Comparison of ENCODE assay signal across 21 cellular contexts in the genomic region with DNA sequence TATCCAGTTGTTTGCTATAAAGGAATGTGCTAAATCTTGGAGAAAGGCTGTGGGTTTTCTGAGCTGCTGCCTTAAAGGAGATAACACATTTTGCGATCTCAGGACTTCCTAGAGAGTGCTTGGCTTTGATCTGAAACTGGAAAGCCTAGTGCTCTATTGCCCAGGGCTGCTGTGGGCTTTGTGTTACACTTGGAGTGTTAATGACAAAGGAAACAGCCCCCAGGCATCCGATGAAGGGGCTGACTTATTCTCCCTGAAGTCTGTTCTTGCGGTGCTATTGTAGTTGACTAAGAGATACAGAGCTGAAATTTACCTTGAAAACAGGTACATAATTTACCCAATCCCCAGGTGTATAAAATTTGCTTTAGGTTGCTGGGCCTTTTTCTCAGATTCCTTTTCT.
DNase-seq lines count a peak whose midpoint lies in the region; ATAC-seq and TF ChIP-seq lines count a peak whose summit lies in the region.
"Had no signal": no experiment of that assay in that cellular context is flagged by ENCODE, and none has a peak within 500 bp of the region (broad histone marks: within the 10 kb centered on the region; RNA-seq: fewer than 3 reads in every experiment).

No MANE protein-coding gene starts in this region.

- no peaks in the 10 kb centered on the region for H3K27me3 Mint-ChIP-seq in WTC11 (ENCODE audit: low read depth)
- H3K27me3 Mint-ChIP-seq: CD4-positive, alpha-beta memory T cell had no signal

- no peak overlapping the region for H3K9ac ChIP-seq in iPS-20b (ENCODE audit: low read depth, low read length)
- H3K9ac ChIP-seq: BLaER1 treated with 17β-estradiol and CSF1 and Interleukin-3, amounts not matched to agents 10 nM and 100 nM had no signal

- no peak overlapping the region for H3K4me3 Mint-ChIP-seq in WTC11
- no peak overlapping the region for H3K4me3 Mint-ChIP-seq in stimulated activated effector memory CD8-positive, alpha-beta T cell treated with anti-CD3 and anti-CD28 coated beads, Interleukin-12 subunit alpha, Interleukin-12 subunit beta, amount 100 ng/mL, for 72 hours
- H3K4me3 Mint-ChIP-seq: CD4-positive, alpha-beta memory T cell had no signal

- no peak for TF ChIP-seq CTCF in WTC11 (IDR thresholded peaks at IDR 0.05)
- no peak for TF ChIP-seq CTCF in lower lobe of right lung (IDR thresholded peaks at IDR 0.05)

- peaks cover 42% of the 10 kb centered on the region for H3K36me3 Mint-ChIP-seq in WTC11
- H3K36me3 Mint-ChIP-seq in stimulated activated effector memory CD8-positive, alpha-beta T cell treated with anti-CD3 and anti-CD28 coated beads, Interleukin-12 subunit alpha, Interleukin-12 subunit beta, amount 100 ng/mL, for 72 hours = peaks cover 88% of the 10 kb centered on the region

- no peak overlapping the region for H3K27ac Mint-ChIP-seq in WTC11
- H3K27ac Mint-ChIP-seq in stimulated activated effector memory CD8-positive, alpha-beta T cell treated with anti-CD3 and anti-CD28 coated beads, Interleukin-12 subunit alpha, Interleukin-12 subunit beta, amount 100 ng/mL, for 72 hours = peak overlapping the region; percentile 63

- H3K4me1 ChIP-seq in iPS-20b (ENCODE audit: insufficient read depth, low read length) (peaks cover 26% of the 10 kb centered on the region), lower lobe of right lung (no peaks in the 10 kb centered on the region)
- H3K4me1 ChIP-seq: BLaER1 treated with 17β-estradiol and CSF1 and Interleukin-3, amounts not matched to agents 10 nM and 100 nM; Caco-2 had no signal

- peaks cover 55% of the 10 kb centered on the region for H3K4me1 Mint-ChIP-seq in WTC11
- H3K4me1 Mint-ChIP-seq in stimulated activated effector memory CD8-positive, alpha-beta T cell treated with anti-CD3 and anti-CD28 coated beads, Interleukin-12 subunit alpha, Interleukin-12 subunit beta, amount 100 ng/mL, for 72 hours = peaks cover 34% of the 10 kb centered on the region

- H3K27me3 ChIP-seq in iPS-20b (ENCODE audit: insufficient read depth, low read length) (peaks cover 30% of the 10 kb centered on the region), lower lobe of right lung (ENCODE audit: low read depth) (no peaks in the 10 kb centered on the region)
- H3K27me3 ChIP-seq: BLaER1 treated with 17β-estradiol and CSF1 and Interleukin-3, amounts not matched to agents 10 nM and 100 nM; MG63 had no signal

- intact Hi-C loops in lower lobe of right lung (cut with DNase I) = no loop called here

- H3K36me3 ChIP-seq in iPS-20b (ENCODE audit: insufficient read depth, low read depth, low read length) = peaks cover 51% of the 10 kb centered on the region
- peaks cover 77% of the 10 kb centered on the region for H3K36me3 ChIP-seq in lower lobe of right lung

- CTCF ChIA-PET in WTC11 (lab: Charles Lee) = interaction anchor here (1.1 to 2.1 kb wide), 3 partner anchors 30 to 483 kb away, joined by 3 to 8 read pairs (median 4); no protein-coding TSS in a partner anchor

- H3K27ac ChIP-seq in iPS-20b (ENCODE audit: low read length) (no peak overlapping the region), lower lobe of right lung (no peak overlapping the region)
- H3K27ac ChIP-seq: BLaER1 treated with 17β-estradiol and CSF1 and Interleukin-3, amounts not matched to agents 10 nM and 100 nM had no signal

- POLR2A ChIA-PET in WTC11 (lab: Charles Lee) = interaction anchor here (0.5 to 0.8 kb wide), 3 partner anchors 12 to 200 kb away, joined by 3 to 4 read pairs (median 3); no protein-coding TSS in a partner anchor

- DNase-seq in NCI-H146 treated with DMSO at 0.1 percent for 48 hours (lab: John Stamatoyannopoulos, UW; ENCODE audit: unreplicated experiment) (peak; percentile 5), WTC11 (ENCODE audit: low spot score) (peak; percentile 29), lower lobe of right lung (no peak), DMS153 treated with DMSO at 0.1 percent for 48 hours (lab: John Stamatoyannopoulos, UW; ENCODE audit: unreplicated experiment) (no peak)
- no peak for DNase-seq in stimulated activated effector memory CD8-positive, alpha-beta T cell treated with anti-CD3 and anti-CD28 coated beads, Interleukin-12 subunit alpha, Interleukin-12 subunit beta, amount 100 ng/mL, for 72 hours (ENCODE audit: low spot score in 2 of 2)
- DNase-seq: Caco-2; CD4-positive, alpha-beta memory T cell; GDM1; GOT3; Kasumi-1; MG63; NCI-H1048; NCI-H1436; NCI-H2029; NCI-H2171; NCI-H446; NCI-H526 had no signal

- ATAC-seq in WTC11 (peak; percentile 90), lower lobe of right lung (no peak), HG02763 (IDR thresholded peaks at IDR 0.05; ENCODE audit: unreplicated experiment) (no peak)
- ATAC-seq in stimulated activated effector memory CD8-positive, alpha-beta T cell treated with anti-CD3 and anti-CD28 coated beads, Interleukin-12 subunit alpha, Interleukin-12 subunit beta, amount 100 ng/mL, for 72 hours = no peak
- ATAC-seq: Right ventricle myocardium inferior had no signal

- H3K9me3 ChIP-seq in iPS-20b (ENCODE audit: insufficient read depth, low read depth, low read length) (no peaks in the 10 kb centered on the region), lower lobe of right lung (no peaks in the 10 kb centered on the region)
- H3K9me3 ChIP-seq: BLaER1 treated with 17β-estradiol and CSF1 and Interleukin-3, amounts not matched to agents 10 nM and 100 nM; Caco-2; MG63 had no signal

- no peaks in the 10 kb centered on the region for H3K9me3 Mint-ChIP-seq in WTC11
- no peaks in the 10 kb centered on the region for H3K9me3 Mint-ChIP-seq in stimulated activated effector memory CD8-positive, alpha-beta T cell treated with anti-CD3 and anti-CD28 coated beads, Interleukin-12 subunit alpha, Interleukin-12 subunit beta, amount 100 ng/mL, for 72 hours
- H3K9me3 Mint-ChIP-seq: CD4-positive, alpha-beta memory T cell had no signal

- H3K4me3 ChIP-seq in iPS-20b (ENCODE audit: low read length) (peak overlapping the region; percentile 18; the same call in 1 of the 2 replicates), lower lobe of right lung (no peak overlapping the region)
- H3K4me3 ChIP-seq: BLaER1 treated with 17β-estradiol and CSF1 and Interleukin-3, amounts not matched to agents 10 nM and 100 nM; MG63 had no signal

TF ChIP-seq in WTC11, 78 proteins besides CTCF, POLR2A, EP300 and RAD21:
- TF ChIP-seq, protein P1, sequence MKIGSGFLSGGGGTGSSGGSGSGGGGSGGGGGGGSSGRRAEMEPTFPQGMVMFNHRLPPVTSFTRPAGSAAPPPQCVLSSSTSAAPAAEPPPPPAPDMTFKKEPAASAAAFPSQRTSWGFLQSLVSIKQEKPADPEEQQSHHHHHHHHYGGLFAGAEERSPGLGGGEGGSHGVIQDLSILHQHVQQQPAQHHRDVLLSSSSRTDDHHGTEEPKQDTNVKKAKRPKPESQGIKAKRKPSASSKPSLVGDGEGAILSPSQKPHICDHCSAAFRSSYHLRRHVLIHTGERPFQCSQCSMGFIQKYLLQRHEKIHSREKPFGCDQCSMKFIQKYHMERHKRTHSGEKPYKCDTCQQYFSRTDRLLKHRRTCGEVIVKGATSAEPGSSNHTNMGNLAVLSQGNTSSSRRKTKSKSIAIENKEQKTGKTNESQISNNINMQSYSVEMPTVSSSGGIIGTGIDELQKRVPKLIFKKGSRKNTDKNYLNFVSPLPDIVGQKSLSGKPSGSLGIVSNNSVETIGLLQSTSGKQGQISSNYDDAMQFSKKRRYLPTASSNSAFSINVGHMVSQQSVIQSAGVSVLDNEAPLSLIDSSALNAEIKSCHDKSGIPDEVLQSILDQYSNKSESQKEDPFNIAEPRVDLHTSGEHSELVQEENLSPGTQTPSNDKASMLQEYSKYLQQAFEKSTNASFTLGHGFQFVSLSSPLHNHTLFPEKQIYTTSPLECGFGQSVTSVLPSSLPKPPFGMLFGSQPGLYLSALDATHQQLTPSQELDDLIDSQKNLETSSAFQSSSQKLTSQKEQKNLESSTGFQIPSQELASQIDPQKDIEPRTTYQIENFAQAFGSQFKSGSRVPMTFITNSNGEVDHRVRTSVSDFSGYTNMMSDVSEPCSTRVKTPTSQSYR (CRISPR knock-in tag; IDR thresholded peaks at IDR 0.05) = no peak
- TF ChIP-seq, protein P2, sequence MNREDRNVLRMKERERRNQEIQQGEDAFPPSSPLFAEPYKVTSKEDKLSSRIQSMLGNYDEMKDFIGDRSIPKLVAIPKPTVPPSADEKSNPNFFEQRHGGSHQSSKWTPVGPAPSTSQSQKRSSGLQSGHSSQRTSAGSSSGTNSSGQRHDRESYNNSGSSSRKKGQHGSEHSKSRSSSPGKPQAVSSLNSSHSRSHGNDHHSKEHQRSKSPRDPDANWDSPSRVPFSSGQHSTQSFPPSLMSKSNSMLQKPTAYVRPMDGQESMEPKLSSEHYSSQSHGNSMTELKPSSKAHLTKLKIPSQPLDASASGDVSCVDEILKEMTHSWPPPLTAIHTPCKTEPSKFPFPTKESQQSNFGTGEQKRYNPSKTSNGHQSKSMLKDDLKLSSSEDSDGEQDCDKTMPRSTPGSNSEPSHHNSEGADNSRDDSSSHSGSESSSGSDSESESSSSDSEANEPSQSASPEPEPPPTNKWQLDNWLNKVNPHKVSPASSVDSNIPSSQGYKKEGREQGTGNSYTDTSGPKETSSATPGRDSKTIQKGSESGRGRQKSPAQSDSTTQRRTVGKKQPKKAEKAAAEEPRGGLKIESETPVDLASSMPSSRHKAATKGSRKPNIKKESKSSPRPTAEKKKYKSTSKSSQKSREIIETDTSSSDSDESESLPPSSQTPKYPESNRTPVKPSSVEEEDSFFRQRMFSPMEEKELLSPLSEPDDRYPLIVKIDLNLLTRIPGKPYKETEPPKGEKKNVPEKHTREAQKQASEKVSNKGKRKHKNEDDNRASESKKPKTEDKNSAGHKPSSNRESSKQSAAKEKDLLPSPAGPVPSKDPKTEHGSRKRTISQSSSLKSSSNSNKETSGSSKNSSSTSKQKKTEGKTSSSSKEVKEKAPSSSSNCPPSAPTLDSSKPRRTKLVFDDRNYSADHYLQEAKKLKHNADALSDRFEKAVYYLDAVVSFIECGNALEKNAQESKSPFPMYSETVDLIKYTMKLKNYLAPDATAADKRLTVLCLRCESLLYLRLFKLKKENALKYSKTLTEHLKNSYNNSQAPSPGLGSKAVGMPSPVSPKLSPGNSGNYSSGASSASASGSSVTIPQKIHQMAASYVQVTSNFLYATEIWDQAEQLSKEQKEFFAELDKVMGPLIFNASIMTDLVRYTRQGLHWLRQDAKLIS (CRISPR knock-in tag; IDR thresholded peaks at IDR 0.05; ENCODE audit: borderline replicate concordance) = no peak
- TF ChIP-seq, protein P3, sequence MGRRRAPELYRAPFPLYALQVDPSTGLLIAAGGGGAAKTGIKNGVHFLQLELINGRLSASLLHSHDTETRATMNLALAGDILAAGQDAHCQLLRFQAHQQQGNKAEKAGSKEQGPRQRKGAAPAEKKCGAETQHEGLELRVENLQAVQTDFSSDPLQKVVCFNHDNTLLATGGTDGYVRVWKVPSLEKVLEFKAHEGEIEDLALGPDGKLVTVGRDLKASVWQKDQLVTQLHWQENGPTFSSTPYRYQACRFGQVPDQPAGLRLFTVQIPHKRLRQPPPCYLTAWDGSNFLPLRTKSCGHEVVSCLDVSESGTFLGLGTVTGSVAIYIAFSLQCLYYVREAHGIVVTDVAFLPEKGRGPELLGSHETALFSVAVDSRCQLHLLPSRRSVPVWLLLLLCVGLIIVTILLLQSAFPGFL (CRISPR knock-in tag; IDR thresholded peaks at IDR 0.05; ENCODE audit: borderline replicate concordance) = no peak
TF ChIP-seq in WTC11: peak in this region for 0.

Comparison
In these comparisons a context has a peak if more than half of its experiments do, and no peak if none do; other contexts are left out.
1. DNase-seq: peak in NCI-H146 treated with DMSO at 0.1 percent for 48 hours (single experiment) and WTC11 (single experiment); none in stimulated activated effector memory CD8-positive, alpha-beta T cell treated with anti-CD3 and anti-CD28 coated beads, Interleukin-12 subunit alpha, Interleukin-12 subunit beta, amount 100 ng/mL, for 72 hours (0 of 2), lower lobe of right lung (single experiment) and DMS153 treated with DMSO at 0.1 percent for 48 hours (single experiment).